In genomic region chr16:396199-396598, GRCh38 we compare ENCODE assay signal across 8 cellular contexts. TPM values are rescaled to one million over a fixed set of nuclear protein-coding genes. Genes with fewer than 3 reads are reported as not detected.
DNase-seq lines count a peak whose midpoint lies in the region; ATAC-seq and TF ChIP-seq lines count a peak whose summit lies in the region.

No MANE protein-coding gene starts in this region.

- H4K5ac ChIP-seq in IMR-90 (ENCODE audit: low read depth, low read length) = no peak overlapping the region

- no peak overlapping the region for H2BK5ac ChIP-seq in IMR-90 (ENCODE audit: low read depth, low read length, poor library complexity, severe bottlenecking)

- H3K27ac ChIP-seq in CD4-positive, alpha-beta memory T cell (ENCODE audit: low read depth, low read length) = no peak overlapping the region
- H3K27ac ChIP-seq in IMR-90 (ENCODE audit: insufficient read depth, low read length) (no peak overlapping the region), body of pancreas (peak overlapping the region in 3 of 4 donors; percentile 49 to 82 (median 64)), neural progenitor cell (no peak overlapping the region)
- no peak overlapping the region for H3K27ac ChIP-seq in effector memory CD4-positive, alpha-beta T cell (ENCODE audit: insufficient read depth, low read length, poor library complexity, severe bottlenecking)

- TF ChIP-seq CTCF in IMR-90 (conservative IDR thresholded peaks at IDR 0.05; ENCODE audit: low read depth, low read length) = no peak
- no peak for TF ChIP-seq CTCF in body of pancreas (IDR thresholded peaks at IDR 0.05)
- TF ChIP-seq CTCF in neural progenitor cell (IDR thresholded peaks at IDR 0.05) = no peak

- H4K8ac ChIP-seq in IMR-90 (ENCODE audit: low read depth in 2 of 2, low read length in 2 of 2) = peak overlapping the region in 1 of 2 experiments; percentile 58; a peak in 2 of 4 replicates

- ATAC-seq in IMR-90 (ENCODE audit: low read depth) = no peak
- ATAC-seq in body of pancreas = no peak
- no peak for ATAC-seq in GM18909 (IDR thresholded peaks at IDR 0.05; ENCODE audit: poor library complexity, unreplicated experiment)
- ATAC-seq in HG02763 (IDR thresholded peaks at IDR 0.05; ENCODE audit: unreplicated experiment) = no peak

- TF ChIP-seq RAD21 in IMR-90 (IDR thresholded peaks at IDR 0.05; ENCODE audit: low read length) = no peak

- H3K4me1 Mint-ChIP-seq in CD4-positive, alpha-beta memory T cell = peaks cover 15 to 39% (median 23%) of the 10 kb centered on the region in 4 donors
- H3K4me1 Mint-ChIP-seq in neural progenitor cell = peaks cover 23% of the 10 kb centered on the region

- no peak overlapping the region; the same call in 1 of the 2 replicates for H3K4me2 ChIP-seq in IMR-90 (ENCODE audit: low read depth, low read length)
- H3K4me2 ChIP-seq in neural progenitor cell = peak overlapping the region; percentile 77

- POLR2A ChIA-PET in CD4-positive, alpha-beta memory T cell (lab: Charles Lee; ENCODE audit: partially characterized antibody) = interaction anchor here (1.0 to 1.2 kb wide), 2 partner anchors 13 to 299 kb away, joined by 4 read pairs; no protein-coding TSS in a partner anchor
- POLR2A ChIA-PET in IMR-90 (lab: Charles Lee; ENCODE audit: unreplicated experiment) = no interaction called here

- peaks cover 0 to 2% (median 0%) of the 10 kb centered on the region in 8 donors for H3K9me3 Mint-ChIP-seq in CD4-positive, alpha-beta memory T cell
- no peaks in the 10 kb centered on the region for H3K9me3 Mint-ChIP-seq in neural progenitor cell

- H3K27ac Mint-ChIP-seq in CD4-positive, alpha-beta memory T cell = peak overlapping the region in 5 of 7 donors; percentile 42 to 92 (median 87)
- peak overlapping the region; percentile 91 for H3K27ac Mint-ChIP-seq in neural progenitor cell

- H3K4ac ChIP-seq in IMR-90 (ENCODE audit: low read depth, low read length) = no peak overlapping the region

- no CpG with 5 or more reads among the region's 3 CpGs for WGBS in IMR-90 (ENCODE audit: extremely low coverage in 2 of 2, insufficient read length in 1 of 2), 2 experiments
- WGBS in body of pancreas, 2 donors = 30 to 50% methylated on average over 3 of the region's 3 CpGs

- H3K4me3 ChIP-seq in CD4-positive, alpha-beta memory T cell (ENCODE audit: low read length in 2 of 2) = no peak overlapping the region
- H3K4me3 ChIP-seq in IMR-90 (ENCODE audit: insufficient read depth, low read depth, low read length) (no peak overlapping the region), body of pancreas (no peak overlapping the region), neural progenitor cell (peak overlapping the region; percentile 69)
- H3K4me3 ChIP-seq in effector memory CD4-positive, alpha-beta T cell (ENCODE audit: insufficient read depth, low read depth, low read length, poor library complexity, severe bottlenecking) = no peak overlapping the region

- peak overlapping the region; percentile 86 to 92 (median 89) for H3K4me3 Mint-ChIP-seq in CD4-positive, alpha-beta memory T cell
- peak overlapping the region; percentile 97 for H3K4me3 Mint-ChIP-seq in neural progenitor cell

- H3K4me1 ChIP-seq in CD4-positive, alpha-beta memory T cell (ENCODE audit: insufficient read depth, low read length) = peaks cover 20% of the 10 kb centered on the region
- peaks cover 4% of the 10 kb centered on the region for H3K4me1 ChIP-seq in IMR-90 (ENCODE audit: control insufficient read depth, insufficient read depth, low read length)
- H3K4me1 ChIP-seq in body of pancreas = peaks cover 26% of the 10 kb centered on the region
- peaks cover 7% of the 10 kb centered on the region for H3K4me1 ChIP-seq in neural progenitor cell
- peaks cover 2% of the 10 kb centered on the region for H3K4me1 ChIP-seq in effector memory CD4-positive, alpha-beta T cell (ENCODE audit: control insufficient read depth, insufficient read depth, low read length, poor library complexity, severe bottlenecking)

- H2BK15ac ChIP-seq in IMR-90 (ENCODE audit: low read depth, low read length) = no peak overlapping the region

- H2AK5ac ChIP-seq in IMR-90 (ENCODE audit: low read depth, low read length) = no peak overlapping the region

- no peaks in the 10 kb centered on the region for H3K79me2 ChIP-seq in neural progenitor cell (ENCODE audit: low read depth)

- no peak for DNase-seq in CD4-positive, alpha-beta memory T cell
- DNase-seq in IMR-90 (no peak), body of pancreas (no peak), neural progenitor cell (ENCODE audit: low spot score) (peak; percentile 40)
- DNase-seq in effector memory CD4-positive, alpha-beta T cell = no peak
- no peak for DNase-seq in NK-92 treated with Interleukin-12 subunit alpha and Interleukin-12 subunit beta, amount 100 ng/mL, for 24 hours (lab: John Stamatoyannopoulos, UW)

- H3K9ac ChIP-seq in IMR-90 (ENCODE audit: low read depth, low read length) (no peak overlapping the region), neural progenitor cell (no peak overlapping the region)

- no peaks in the 10 kb centered on the region for H3K36me3 ChIP-seq in CD4-positive, alpha-beta memory T cell (ENCODE audit: insufficient read depth, low read length)
- H3K36me3 ChIP-seq in IMR-90 (ENCODE audit: control insufficient read depth, insufficient read depth, low read length) (peaks cover 19% of the 10 kb centered on the region), body of pancreas (replicated peaks in 1 of 2; ENCODE audit: insufficient read depth in 1 of 2, low read depth in 2 of 2) (no peaks in the 10 kb centered on the region), neural progenitor cell (no peaks in the 10 kb centered on the region)
- no peaks in the 10 kb centered on the region for H3K36me3 ChIP-seq in effector memory CD4-positive, alpha-beta T cell (ENCODE audit: control insufficient read depth, insufficient read depth, low read length)

- H3K27me3 ChIP-seq in CD4-positive, alpha-beta memory T cell (ENCODE audit: insufficient read depth, low read length) = no peaks in the 10 kb centered on the region
- no peaks in the 10 kb centered on the region for H3K27me3 ChIP-seq in IMR-90 (ENCODE audit: control insufficient read depth, insufficient read depth, low read length)
- no peaks in the 10 kb centered on the region for H3K27me3 ChIP-seq in body of pancreas
- H3K27me3 ChIP-seq in neural progenitor cell = peaks cover 2% of the 10 kb centered on the region
- H3K27me3 ChIP-seq in effector memory CD4-positive, alpha-beta T cell (replicated peaks; ENCODE audit: control insufficient read depth, insufficient read depth, low read length, poor library complexity, severe bottlenecking) = no peaks in the 10 kb centered on the region

- no peak overlapping the region for H4K91ac ChIP-seq in IMR-90 (ENCODE audit: insufficient read depth, low read depth, low read length)

- dilution Hi-C loops in IMR-90 (cut with HindIII; ENCODE audit: low sequenced_read_pairs, unreplicated experiment) = no loop called here

- CTCF ChIA-PET in CD4-positive, alpha-beta memory T cell (lab: Charles Lee; ENCODE audit: partially characterized antibody) = no interaction called here
- CTCF ChIA-PET in IMR-90 (lab: Yijun Ruan, JAX) = interaction anchor here (0.6 kb wide), 1 partner anchor 413 kb away, joined by 3 read pairs; no protein-coding TSS in a partner anchor

- peaks cover 4 to 35% of the 10 kb centered on the region in 2 experiments; a peak in 3 of 4 replicates for H3K79me1 ChIP-seq in IMR-90 (ENCODE audit: low read depth in 1 of 2, low read length in 2 of 2)

- intact Hi-C loops in CD4-positive, alpha-beta memory T cell (cut with micrococcal nuclease) = no loop called here
- intact Hi-C loops in IMR-90 (cut with micrococcal nuclease) = loop anchor here (2.0 to 10.0 kb wide), 2 partner anchors 89 to 193 kb away; no protein-coding TSS in a partner anchor
- intact Hi-C loops in body of pancreas (cut with DNase I) = loop anchor here (5.0 kb wide), 1 partner anchor 86 kb away; no protein-coding TSS in a partner anchor

- H3F3A ChIP-seq in neural progenitor cell (ENCODE audit: low read depth) = peaks cover 50% of the 10 kb centered on the region

- no peak overlapping the region for H3K18ac ChIP-seq in IMR-90 (ENCODE audit: low read depth, low read length)

- no peak overlapping the region for H3K14ac ChIP-seq in IMR-90 (replicated peaks; ENCODE audit: low read depth, low read length)

- peak overlapping the region; percentile 84 for H2AFZ ChIP-seq in IMR-90 (replicated peaks; ENCODE audit: low read length, poor library complexity)
- H2AFZ ChIP-seq in neural progenitor cell (replicated peaks) = peak overlapping the region; percentile 66

- H3K23ac ChIP-seq in IMR-90 (ENCODE audit: low read depth, low read length) = no peak overlapping the region

- no peak overlapping the region for H2BK120ac ChIP-seq in IMR-90 (ENCODE audit: low read depth, low read length)

- TF ChIP-seq POLR2A in IMR-90 (IDR thresholded peaks at IDR 0.05; ENCODE audit: low read depth, low read length) (no peak), body of pancreas (IDR thresholded peaks at IDR 0.05) (no peak)

- peaks cover 15% of the 10 kb centered on the region; the same call in 1 of the 2 replicates for H4K20me1 ChIP-seq in IMR-90 (ENCODE audit: insufficient read depth, low read length)
- H4K20me1 ChIP-seq in neural progenitor cell (ENCODE audit: low read depth) = peaks cover 26% of the 10 kb centered on the region

- H2BK20ac ChIP-seq in IMR-90 (ENCODE audit: low read depth, low read length) = no peak overlapping the region

- in situ Hi-C loops in IMR-90 (cut with MboI; ENCODE audit: low sequenced_read_pairs) = loop anchor here (10.0 kb wide), 1 partner anchor 249 kb away; the partner anchor contains the start of genes MCRIP2 and WDR90

- no peaks in the 10 kb centered on the region for H3K27me3 Mint-ChIP-seq in CD4-positive, alpha-beta memory T cell
- peaks cover 13% of the 10 kb centered on the region for H3K27me3 Mint-ChIP-seq in neural progenitor cell (ENCODE audit: insufficient read depth, low read depth)

- peaks cover 0 to 4% of the 10 kb centered on the region in 2 donors for H3K36me3 Mint-ChIP-seq in CD4-positive, alpha-beta memory T cell
- H3K36me3 Mint-ChIP-seq in neural progenitor cell = peaks cover 2% of the 10 kb centered on the region

- 0 out of 2 replicates have a peak, but pooled peaks cover 7% of the 10 kb centered on the region for H3K9me1 ChIP-seq in IMR-90 (ENCODE audit: insufficient read depth, low read length)

- no peak overlapping the region for H3K56ac ChIP-seq in IMR-90 (ENCODE audit: extremely low read depth, insufficient read depth, low read length)

- BruUV-seq in IMR-90 (replicated peaks; lab: Mats Ljungman, UMichigan) = no TSS peak

- no peak overlapping the region for H2AK9ac ChIP-seq in IMR-90 (replicated peaks; ENCODE audit: low read depth, low read length, poor library complexity)

- H3K9me3 ChIP-seq in CD4-positive, alpha-beta memory T cell (ENCODE audit: control insufficient read depth in 1 of 2, low read length in 2 of 2) = no peaks in the 10 kb centered on the region
- H3K9me3 ChIP-seq in IMR-90 (ENCODE audit: control insufficient read depth, insufficient read depth, low read length) (peaks cover 3% of the 10 kb centered on the region), body of pancreas (no peaks in the 10 kb centered on the region), neural progenitor cell (ENCODE audit: low read depth) (no peaks in the 10 kb centered on the region)
- no peaks in the 10 kb centered on the region for H3K9me3 ChIP-seq in effector memory CD4-positive, alpha-beta T cell (ENCODE audit: control insufficient read depth, low read length)

RNA-seq across cellular contexts. Expression of gene NME4, which starts 0.8 kb away (rescaled TPM):
- 10 to 100 TPM; 34.9 to 35.4 TPM for total RNA-seq in CD4-positive, alpha-beta memory T cell
- 10 to 100 TPM; 54.4 to 61.7 TPM for polyA plus RNA-seq in CD4-positive, alpha-beta memory T cell
- 123 and 124 TPM in 2 replicates for total RNA-seq in IMR-90 (2012; rRNA removed)
- 288 and 406 TPM in 2 replicates for polyA plus RNA-seq in IMR-90 (2012; rRNA removed)
- polyA plus RNA-seq in IMR-90 (2012; cell fraction: cytosol; rRNA removed) = 464 and 725 TPM in 2 replicates
- polyA plus RNA-seq in IMR-90 (2012; cell fraction: nucleus; rRNA removed; ENCODE audit: low replicate concordance) = 233 and 407 TPM in 2 replicates
- total RNA-seq in body of pancreas = 10 to 100 TPM; 20.2 to 33.0 TPM
- 93.3 and 236 TPM in 2 replicates for total RNA-seq in neural progenitor cell (ENCODE audit: low replicate concordance)

RNA-seq across cellular contexts. Expression of gene DECR2, which starts 5.5 kb away (rescaled TPM):
- total RNA-seq in CD4-positive, alpha-beta memory T cell = 1 to 10 TPM; 5.1 to 7.3 TPM
- 1 to 10 TPM; 3.4 to 4.1 TPM for polyA plus RNA-seq in CD4-positive, alpha-beta memory T cell
- total RNA-seq in IMR-90 (2012; rRNA removed) (3.9 TPM in 2 replicates), body of pancreas (10 to 100 TPM; 38.9 to 41.2 TPM), neural progenitor cell (ENCODE audit: low replicate concordance) (7.1 and 24.3 TPM in 2 replicates)
- 26.7 and 29.6 TPM in 2 replicates for polyA plus RNA-seq in IMR-90 (2012; rRNA removed)
- polyA plus RNA-seq in IMR-90 (2012; cell fraction: cytosol; rRNA removed) = 14.9 and 32.6 TPM in 2 replicates
- polyA plus RNA-seq in IMR-90 (2012; cell fraction: nucleus; rRNA removed; ENCODE audit: low replicate concordance) = 68.9 and 165 TPM in 2 replicates

RNA-seq across cellular contexts. Expression of gene PGAP6, which starts 14.4 kb away (rescaled TPM):
- 10 to 100 TPM; 72.2 to 73.5 TPM for total RNA-seq in CD4-positive, alpha-beta memory T cell
- polyA plus RNA-seq in CD4-positive, alpha-beta memory T cell = 10 to 100 TPM; 22.7 to 40.5 TPM
- total RNA-seq in IMR-90 (2012; rRNA removed) = 49.1 and 56.1 TPM in 2 replicates
- polyA plus RNA-seq in IMR-90 (2012; rRNA removed) = 124 and 125 TPM in 2 replicates
- polyA plus RNA-seq in IMR-90 (2012; cell fraction: cytosol; rRNA removed) = 60.8 and 173 TPM in 2 replicates
- 138 and 443 TPM in 2 replicates for polyA plus RNA-seq in IMR-90 (2012; cell fraction: nucleus; rRNA removed; ENCODE audit: low replicate concordance)
- total RNA-seq in body of pancreas = 100 to 1,000 TPM in 1 of 2 donors, 10 to 100 TPM in 1; 83.8 to 113 TPM
- 16.7 and 49.5 TPM in 2 replicates for total RNA-seq in neural progenitor cell (ENCODE audit: low replicate concordance)

RNA-seq across cellular contexts. Expression of gene MRPL28, which starts 25.9 kb away (rescaled TPM):
- 10 to 100 TPM; 27.9 to 29.2 TPM for total RNA-seq in CD4-positive, alpha-beta memory T cell
- polyA plus RNA-seq in CD4-positive, alpha-beta memory T cell = 10 to 100 TPM; 58.6 to 59.2 TPM
- total RNA-seq in IMR-90 (2012; rRNA removed) (104 and 106 TPM in 2 replicates), body of pancreas (10 to 100 TPM; 22.1 to 31.0 TPM), neural progenitor cell (ENCODE audit: low replicate concordance) (82.2 and 138 TPM in 2 replicates)
- 181 and 255 TPM in 2 replicates for polyA plus RNA-seq in IMR-90 (2012; rRNA removed)
- polyA plus RNA-seq in IMR-90 (2012; cell fraction: cytosol; rRNA removed) = 224 and 350 TPM in 2 replicates
- 81.5 and 129 TPM in 2 replicates for polyA plus RNA-seq in IMR-90 (2012; cell fraction: nucleus; rRNA removed; ENCODE audit: low replicate concordance)

RNA-seq across cellular contexts. Expression of gene RAB11FIP3, which starts 29.2 kb away (rescaled TPM):
- total RNA-seq in CD4-positive, alpha-beta memory T cell = 10 to 100 TPM; 41.8 to 42.6 TPM
- 1 to 10 TPM in 1 of 2 donors, under 1 TPM in 1; 0.15 to 4.6 TPM for polyA plus RNA-seq in CD4-positive, alpha-beta memory T cell
- total RNA-seq in IMR-90 (2012; rRNA removed) (7.5 TPM in 2 replicates), body of pancreas (100 to 1,000 TPM in 1 of 2 donors, 10 to 100 TPM in 1; 50.1 to 122 TPM), neural progenitor cell (ENCODE audit: low replicate concordance) (15.5 and 45.2 TPM in 2 replicates)
- 19.9 and 22.5 TPM in 2 replicates for polyA plus RNA-seq in IMR-90 (2012; rRNA removed)
- 13.1 and 22.7 TPM in 2 replicates for polyA plus RNA-seq in IMR-90 (2012; cell fraction: cytosol; rRNA removed)
- 45.9 and 63.2 TPM in 2 replicates for polyA plus RNA-seq in IMR-90 (2012; cell fraction: nucleus; rRNA removed; ENCODE audit: low replicate concordance)

Comparison
In these comparisons a context has a peak if more than half of its experiments do, and no peak if none do; other contexts are left out.
1. H3K27ac ChIP-seq: peak in body of pancreas (3 of 4); none in CD4-positive, alpha-beta memory T cell (single experiment), IMR-90 (single experiment), neural progenitor cell (single experiment) and effector memory CD4-positive, alpha-beta T cell (single experiment).